In the genomic region with DNA sequence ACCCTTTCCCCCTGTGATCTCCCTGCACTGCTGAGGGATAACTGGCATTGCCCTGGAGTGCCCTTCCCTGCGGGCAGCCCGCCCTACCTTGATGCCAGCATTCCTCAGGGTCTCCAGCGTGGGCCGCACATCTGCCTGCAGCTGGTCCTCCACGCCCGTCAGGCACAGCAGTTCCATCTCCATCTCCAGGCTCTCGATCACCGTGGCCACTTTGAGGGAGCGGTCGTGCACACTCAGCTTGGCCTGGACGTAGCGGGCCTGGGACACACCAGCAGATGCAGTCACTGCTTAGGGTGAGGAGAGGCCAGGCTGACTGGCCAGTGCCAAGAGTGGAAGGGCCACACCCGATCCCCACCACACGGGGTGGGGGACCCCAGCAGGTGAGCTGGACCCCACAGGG, we compare ENCODE assay signal across 1 cellular context.
TF ChIP-seq lines count a peak whose summit lies in the region.

No MANE protein-coding gene starts in this region.

TF ChIP-seq in HepG2, 621 proteins besides CTCF, POLR2A, EP300 and RAD21 (continued from another document):
- TF ChIP-seq, protein P1, sequence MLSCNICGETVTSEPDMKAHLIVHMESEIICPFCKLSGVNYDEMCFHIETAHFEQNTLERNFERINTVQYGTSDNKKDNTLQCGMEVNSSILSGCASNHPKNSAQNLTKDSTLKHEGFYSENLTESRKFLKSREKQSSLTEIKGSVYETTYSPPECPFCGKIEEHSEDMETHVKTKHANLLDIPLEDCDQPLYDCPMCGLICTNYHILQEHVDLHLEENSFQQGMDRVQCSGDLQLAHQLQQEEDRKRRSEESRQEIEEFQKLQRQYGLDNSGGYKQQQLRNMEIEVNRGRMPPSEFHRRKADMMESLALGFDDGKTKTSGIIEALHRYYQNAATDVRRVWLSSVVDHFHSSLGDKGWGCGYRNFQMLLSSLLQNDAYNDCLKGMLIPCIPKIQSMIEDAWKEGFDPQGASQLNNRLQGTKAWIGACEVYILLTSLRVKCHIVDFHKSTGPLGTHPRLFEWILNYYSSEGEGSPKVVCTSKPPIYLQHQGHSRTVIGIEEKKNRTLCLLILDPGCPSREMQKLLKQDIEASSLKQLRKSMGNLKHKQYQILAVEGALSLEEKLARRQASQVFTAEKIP (CRISPR knock-in tag; IDR thresholded peaks at IDR 0.05; ENCODE audit: borderline replicate concordance), result no peak
- TF ChIP-seq NRL (CRISPR knock-in tag; IDR thresholded peaks at IDR 0.05; ENCODE audit: borderline replicate concordance), result no peak
- peak; percentile 42; the same call in 1 of the 2 replicates for TF ChIP-seq ZNF280B (CRISPR knock-in tag; IDR thresholded peaks at IDR 0.05; ENCODE audit: borderline replicate concordance)
- TF ChIP-seq AKAP8 (CRISPR knock-in tag; IDR thresholded peaks at IDR 0.05), result no peak
- TF ChIP-seq NCOA2 (CRISPR knock-in tag; IDR thresholded peaks at IDR 0.05), result no peak
- no peak for TF ChIP-seq ZNF260 (CRISPR knock-in tag; IDR thresholded peaks at IDR 0.05; ENCODE audit: borderline replicate concordance, low read depth)
- no peak for TF ChIP-seq HCFC1 (IDR thresholded peaks at IDR 0.05; ENCODE audit: low read depth, low read length)
- no peak for TF ChIP-seq HNRNPLL (IDR thresholded peaks at IDR 0.05; ENCODE audit: low read depth, low read length, poor library complexity, severe bottlenecking)
- no peak for TF ChIP-seq FOXM1 (CRISPR knock-in tag; IDR thresholded peaks at IDR 0.05)
- peak; percentile 29 for TF ChIP-seq AGO2 (optimal IDR thresholded peaks at IDR 0.05; ENCODE audit: low read depth, low read length)
- 0 out of 2 replicates have a peak, but pooled peaks have one; percentile 27 for TF ChIP-seq ZNF768 (CRISPR knock-in tag; IDR thresholded peaks at IDR 0.05)
- TF ChIP-seq ZBTB38 (CRISPR knock-in tag; IDR thresholded peaks at IDR 0.05), result 0 out of 2 replicates have a peak, but pooled peaks have one; percentile 22
- no peak for TF ChIP-seq PITX1 (CRISPR knock-in tag; IDR thresholded peaks at IDR 0.05)
